In the genomic region with DNA sequence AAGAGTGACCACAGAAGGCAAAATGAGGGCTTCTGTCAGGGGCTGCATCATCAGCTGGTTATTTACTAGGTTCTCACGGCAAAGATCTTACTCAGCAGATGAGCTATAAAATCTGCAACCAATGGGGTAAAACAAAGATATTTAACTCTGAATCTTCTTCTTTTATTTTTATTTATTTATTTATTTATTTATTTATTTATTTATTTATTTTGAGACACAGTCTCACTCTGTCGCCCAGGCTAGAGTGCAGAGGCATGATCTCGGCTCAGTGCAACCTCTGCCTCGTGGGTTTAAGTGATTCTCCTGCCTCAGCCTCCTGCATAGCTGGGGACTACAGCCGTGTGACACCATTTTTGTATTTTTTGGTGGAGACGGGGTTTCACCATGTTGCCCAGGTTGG, we compare ENCODE assay signal across 34 cellular contexts.
"Had no signal": no experiment of that assay in that cellular context is flagged by ENCODE, and none has a peak within 500 bp of the region (broad histone marks: within the 10 kb centered on the region; RNA-seq: fewer than 3 reads in every experiment).

No MANE protein-coding gene starts in this region.

- H3K27ac ChIP-seq: KMS-11 had no signal

- H3K4me3 ChIP-seq: MG63 had no signal

- H3K9me3 ChIP-seq: MG63 had no signal

- H3K36me3 ChIP-seq: MG63 had no signal

- DNase-seq: Karpas-422, Kasumi-1, MG63, MM.1S, MV-4-11, NCI-H1048, NCI-H1092, NCI-H1092 treated with DMSO at 0.1 percent for 48 hours, NCI-H1105, NCI-H1105 treated with DMSO at 0.1 percent for 48 hours, NCI-H1417, NCI-H1417 treated with DMSO at 0.1 percent for 48 hours, NCI-H1436, NCI-H1436 treated with DMSO at 0.1 percent for 48 hours, NCI-H146, NCI-H1694, NCI-H1694 treated with DMSO at 0.1 percent for 48 hours, NCI-H187, NCI-H187 treated with DMSO at 0.1 percent for 48 hours, NCI-H1930, NCI-H2029, NCI-H2029 treated with DMSO at 0.1 percent for 48 hours, NCI-H2081, NCI-H2081 treated with DMSO at 0.1 percent for 48 hours, NCI-H2107, NCI-H2171, NCI-H2171 treated with DMSO at 0.1 percent for 48 hours, NCI-H2227 treated with DMSO at 0.1 percent for 48 hours, NCI-H226, NCI-H345, NCI-H446, NCI-H446 treated with DMSO at 0.1 percent for 48 hours, NCI-H510A had no signal
